ENCODE assay signal across 13 cellular contexts in genomic region chr2:201465524-201465971, GRCh38. TPM values are rescaled to one million over a fixed set of nuclear protein-coding genes. Genes with fewer than 3 reads are reported as not detected.
DNase-seq lines count a peak whose midpoint lies in the region; ATAC-seq and TF ChIP-seq lines count a peak whose summit lies in the region.
"Had no signal": no experiment of that assay in that cellular context is flagged by ENCODE, and none has a peak within 500 bp of the region (broad histone marks: within the 10 kb centered on the region; RNA-seq: fewer than 3 reads in every experiment).

No MANE protein-coding gene starts in this region.

- peaks cover 17% of the 10 kb centered on the region for H3K36me3 ChIP-seq in endodermal cell (ENCODE audit: control insufficient read depth, insufficient read depth, low read length)
- peaks cover 0 to 89% (median 0%) of the 10 kb centered on the region in 3 donors for H3K36me3 ChIP-seq in tibial nerve

- peaks cover 1% of the 10 kb centered on the region for H3K4me1 Mint-ChIP-seq in endodermal cell

- no peak for TF ChIP-seq POLR2A in tibial nerve (IDR thresholded peaks at IDR 0.05)

- POLR2A ChIA-PET in HEK293T (lab: Yijun Ruan, JAX), result interaction anchor here (1.5 kb wide), 1 partner anchor 14 kb away, joined by 8 read pairs; the partner anchor contains the start of genes STRADB and TRAK2

- no peak for TF ChIP-seq EP300 in tibial nerve (IDR thresholded peaks at IDR 0.05)

- H3K4me1 ChIP-seq in endodermal cell (ENCODE audit: control insufficient read depth, insufficient read depth, low read length), result no peaks in the 10 kb centered on the region
- H3K4me1 ChIP-seq in tibial nerve, result peaks cover 0 to 11% (median 0%) of the 10 kb centered on the region in 4 donors

- no peak overlapping the region for H3K4me3 Mint-ChIP-seq in endodermal cell
- H3K4me3 Mint-ChIP-seq: activated T-cell treated with anti-CD3 and anti-CD28 coated beads, Interleukin-2, amount 50 U/mL, for 72 hours had no signal

- H3K4me3 ChIP-seq in endodermal cell (ENCODE audit: low read length) (no peak overlapping the region), tibial nerve (no peak overlapping the region)

- peak; percentile 69 for DNase-seq in DMS 273 (lab: John Stamatoyannopoulos, UW; ENCODE audit: unreplicated experiment)
- DNase-seq in DMS 273 treated with DMSO at 0.1 percent for 48 hours (lab: John Stamatoyannopoulos, UW), result no peak
- DNase-seq in endodermal cell, result no peak
- peak; percentile 52 for DNase-seq in midbrain (lab: John Stamatoyannopoulos, UW)
- peak in 1 of 2 donors; percentile 13 for DNase-seq in tibial nerve (ENCODE audit: low spot score in 2 of 2)
- no peak for DNase-seq in HEK293T (ENCODE audit: extremely low spot score)
- no peak for DNase-seq in GDM1 (lab: John Stamatoyannopoulos, UW)
- DNase-seq: 8988T; activated T-cell treated with anti-CD3 and anti-CD28 coated beads, Interleukin-2, amount 50 U/mL, for 72 hours; cortex of kidney; NCI-H1048 had no signal

- 71 to 100% methylated on average over 2 of the region's 2 CpGs for WGBS in endodermal cell (ENCODE audit: insufficient coverage in 1 of 2, insufficient read length in 1 of 2), 2 experiments
- WGBS in tibial nerve, 2 donors, result 71 to 88% methylated on average over 2 of the region's 2 CpGs

- CTCF ChIA-PET in HEK293T (lab: Yijun Ruan, JAX), result no interaction called here

- H3K27me3 Mint-ChIP-seq in endodermal cell (ENCODE audit: insufficient read depth), result no peaks in the 10 kb centered on the region

- H3K9me3 Mint-ChIP-seq in endodermal cell, result peaks cover 4% of the 10 kb centered on the region
- H3K9me3 Mint-ChIP-seq: activated T-cell treated with anti-CD3 and anti-CD28 coated beads, Interleukin-2, amount 50 U/mL, for 72 hours had no signal

- H3K27me3 ChIP-seq in endodermal cell (ENCODE audit: control insufficient read depth, insufficient read depth, low read length, poor library complexity, severe bottlenecking) (no peaks in the 10 kb centered on the region), tibial nerve (no peaks in the 10 kb centered on the region)
- H3K27me3 ChIP-seq: neutrophil had no signal

- TF ChIP-seq CTCF in endodermal cell (conservative IDR thresholded peaks at IDR 0.05) (no peak), tibial nerve (IDR thresholded peaks at IDR 0.05) (no peak)

- no peak overlapping the region for H3K27ac Mint-ChIP-seq in endodermal cell
- H3K27ac Mint-ChIP-seq: activated T-cell treated with anti-CD3 and anti-CD28 coated beads, Interleukin-2, amount 50 U/mL, for 72 hours had no signal

- H3K36me3 Mint-ChIP-seq in endodermal cell (ENCODE audit: low read depth), result peaks cover 38% of the 10 kb centered on the region

- H3K27ac ChIP-seq in endodermal cell (ENCODE audit: low read depth, low read length), result peak overlapping the region; percentile 35
- H3K27ac ChIP-seq in tibial nerve, result peak overlapping the region in 3 of 4 donors; percentile 0 to 41 (median 35)
- H3K27ac ChIP-seq: neutrophil had no signal

- no peak for ATAC-seq in GM18520 (IDR thresholded peaks at IDR 0.05; ENCODE audit: unreplicated experiment)
- ATAC-seq: activated T-cell treated with anti-CD3 and anti-CD28 coated beads, Interleukin-2, amount 50 U/mL, for 72 hours had no signal

- H3K9me3 ChIP-seq in endodermal cell (ENCODE audit: control insufficient read depth, low read length) (peaks cover 8% of the 10 kb centered on the region), tibial nerve (peaks cover 0 to 5% (median 0%) of the 10 kb centered on the region in 4 donors)
- H3K9me3 ChIP-seq: neutrophil had no signal

- no peak overlapping the region for H3K9ac ChIP-seq in endodermal cell (ENCODE audit: extremely low read depth, low read length, poor library complexity, severe bottlenecking)

TF ChIP-seq in HEK293T, 16 proteins besides CTCF, POLR2A, EP300 and RAD21:
- TF ChIP-seq L3MBTL2 (conservative IDR thresholded peaks at IDR 0.05) (no peak), SP1 (IDR thresholded peaks at IDR 0.05) (no peak), NFRKB (IDR thresholded peaks at IDR 0.05) (no peak), HDGF (IDR thresholded peaks at IDR 0.05; ENCODE audit: borderline replicate concordance) (no peak), ARNT (IDR thresholded peaks at IDR 0.05) (no peak), TARDBP (IDR thresholded peaks at IDR 0.05) (no peak), FOXM1 (IDR thresholded peaks at IDR 0.05; ENCODE audit: borderline replicate concordance) (no peak), BHLHE40 (IDR thresholded peaks at IDR 0.05; ENCODE audit: borderline replicate concordance) (no peak), CTBP1 (IDR thresholded peaks at IDR 0.05; ENCODE audit: borderline replicate concordance) (no peak), ZNF384 (IDR thresholded peaks at IDR 0.05) (no peak), SUZ12 (IDR thresholded peaks at IDR 0.05) (no peak), PKNOX1 (IDR thresholded peaks at IDR 0.05) (no peak), FOXK2 (IDR thresholded peaks at IDR 0.05) (no peak), FOXA1 (IDR thresholded peaks at IDR 0.05) (no peak), ELF4 (IDR thresholded peaks at IDR 0.05) (no peak), LEF1 (IDR thresholded peaks at IDR 0.05; ENCODE audit: borderline replicate concordance) (no peak)

RNA-seq across cellular contexts. Expression of gene STRADB, which starts 14.0 kb away (rescaled TPM):
- total RNA-seq in endodermal cell (10 to 100 TPM; 39.7 to 50.1 TPM), tibial nerve (10 to 100 TPM; 12.6 to 24.9 (median 20.0) TPM)
- 40.0 TPM for polyA plus RNA-seq in endodermal cell (2013, experiment 1 of 2)
- 36.1 TPM for polyA plus RNA-seq in endodermal cell (2013, experiment 2 of 2)

RNA-seq across cellular contexts. Expression of gene TRAK2, which starts 14.3 kb away (rescaled TPM):
- 10 to 100 TPM; 14.8 to 15.2 TPM for total RNA-seq in endodermal cell
- polyA plus RNA-seq in endodermal cell (2013, experiment 1 of 2), result 9.5 TPM
- 8.0 TPM for polyA plus RNA-seq in endodermal cell (2013, experiment 2 of 2)
- total RNA-seq in tibial nerve, result 10 to 100 TPM; 30.2 to 48.3 (median 34.8) TPM

Comparison
In these comparisons a context has a peak if more than half of its experiments do, and no peak if none do; other contexts are left out.
1. DNase-seq: peak in DMS 273 (single experiment) and midbrain (single experiment); none in DMS 273 treated with DMSO at 0.1 percent for 48 hours (single experiment), endodermal cell (single experiment), HEK293T (single experiment) and GDM1 (single experiment).